ENCODE assay signal across 19 cellular contexts in genomic region chr16:56830669-56831068, GRCh38. TPM values are rescaled to one million over a fixed set of nuclear protein-coding genes. Genes with fewer than 3 reads are reported as not detected.
DNase-seq lines count a peak whose midpoint lies in the region; ATAC-seq and TF ChIP-seq lines count a peak whose summit lies in the region.
"Had no signal": no experiment of that assay in that cellular context is flagged by ENCODE, and none has a peak within 500 bp of the region (broad histone marks: within the 10 kb centered on the region; RNA-seq: fewer than 3 reads in every experiment).

No MANE protein-coding gene starts in this region.

- peaks cover 0 to 10% (median 0%) of the 10 kb centered on the region in 11 experiments; a peak in 6 of 22 replicates for H3K27me3 ChIP-seq in BLaER1 treated with 17β-estradiol and CSF1 and Interleukin-3, amounts not matched to agents 10 nM and 100 nM
- no peaks in the 10 kb centered on the region for H3K27me3 ChIP-seq in trophoblast cell (ENCODE audit: insufficient read depth, low read length)

- H3K4me1 Mint-ChIP-seq in activated naive CD8-positive, alpha-beta T cell treated with anti-CD3 and anti-CD28 coated beads, Interleukin-2, amount 10 ng/mL, durations not matched to agents 7 days and 5 days, result peaks cover 4% of the 10 kb centered on the region

- H3K9me3 Mint-ChIP-seq in activated naive CD8-positive, alpha-beta T cell treated with anti-CD3 and anti-CD28 coated beads, Interleukin-2, amount 10 ng/mL, durations not matched to agents 7 days and 5 days, result no peaks in the 10 kb centered on the region
- H3K9me3 Mint-ChIP-seq: CD4-positive, alpha-beta memory T cell had no signal

- H3K27ac ChIP-seq in BLaER1 treated with 17β-estradiol and CSF1 and Interleukin-3, amounts not matched to agents 10 nM and 100 nM, result no peak overlapping the region
- no peak overlapping the region for H3K27ac ChIP-seq in trophoblast cell (ENCODE audit: low read depth, low read length)

- no peak overlapping the region for H3K23ac ChIP-seq in trophoblast cell (ENCODE audit: low read length)

- H3K4me1 ChIP-seq in BLaER1 treated with 17β-estradiol and CSF1 and Interleukin-3, amounts not matched to agents 10 nM and 100 nM, result peaks cover 0 to 31% (median 23%) of the 10 kb centered on the region in 10 experiments; a peak in 16 of 20 replicates
- H3K4me1 ChIP-seq in trophoblast cell (ENCODE audit: control insufficient read depth in 1 of 2, insufficient read depth in 2 of 2, low read length in 2 of 2), result peaks cover 0 to 3% of the 10 kb centered on the region in 2 experiments

- no peak overlapping the region for H4K8ac ChIP-seq in trophoblast cell (ENCODE audit: low read depth, low read length)

- H2BK12ac ChIP-seq in trophoblast cell (ENCODE audit: low read length), result no peak overlapping the region

- TF ChIP-seq CTCF in fibroblast of mammary gland (conservative IDR thresholded peaks at IDR 0.05; ENCODE audit: control insufficient read depth, insufficient read depth, low read depth, low read length), result no peak

- ATAC-seq in activated naive CD8-positive, alpha-beta T cell treated with anti-CD3 and anti-CD28 coated beads, Interleukin-2, amount 10 ng/mL, durations not matched to agents 7 days and 5 days (ENCODE audit: low read depth), result no peak
- no peak for ATAC-seq in HG02973 (IDR thresholded peaks at IDR 0.05; ENCODE audit: unreplicated experiment)
- ATAC-seq in HG02884 (IDR thresholded peaks at IDR 0.05; ENCODE audit: unreplicated experiment), result no peak

- no peak overlapping the region for H2AK5ac ChIP-seq in trophoblast cell (ENCODE audit: low read length)

- H4K12ac ChIP-seq in trophoblast cell (ENCODE audit: low read depth, low read length), result no peak overlapping the region

- no peak overlapping the region for H3K18ac ChIP-seq in trophoblast cell (ENCODE audit: low read length)

- no peak overlapping the region for H3K4me3 Mint-ChIP-seq in activated naive CD8-positive, alpha-beta T cell treated with anti-CD3 and anti-CD28 coated beads, Interleukin-2, amount 10 ng/mL, durations not matched to agents 7 days and 5 days
- H3K4me3 Mint-ChIP-seq: CD4-positive, alpha-beta memory T cell had no signal

- no peak overlapping the region for H2BK120ac ChIP-seq in trophoblast cell (ENCODE audit: insufficient read depth, low read length, poor library complexity)

- H4K91ac ChIP-seq in trophoblast cell (ENCODE audit: low read depth, low read length), result no peak overlapping the region

- no peaks in the 10 kb centered on the region for H3K79me2 ChIP-seq in trophoblast cell (ENCODE audit: control insufficient read depth, insufficient read depth, low read length, poor library complexity)

- peak overlapping the region; percentile 11 for H3K27ac Mint-ChIP-seq in activated naive CD8-positive, alpha-beta T cell treated with anti-CD3 and anti-CD28 coated beads, Interleukin-2, amount 10 ng/mL, durations not matched to agents 7 days and 5 days

- no peak overlapping the region for H3K4me3 ChIP-seq in BLaER1 treated with 17β-estradiol and CSF1 and Interleukin-3, amounts not matched to agents 10 nM and 100 nM
- H3K4me3 ChIP-seq in fibroblast of mammary gland (ENCODE audit: control insufficient read depth, low read depth, low read length), result no peak overlapping the region
- H3K4me3 ChIP-seq in trophoblast cell (ENCODE audit: low read depth, low read length), result no peak overlapping the region

- peak overlapping the region in 7 of 11 experiments; percentile 1 to 59 (median 50); a peak in 12 of 22 replicates for H3K4me2 ChIP-seq in BLaER1 treated with 17β-estradiol and CSF1 and Interleukin-3, amounts not matched to agents 10 nM and 100 nM
- H3K4me2 ChIP-seq in trophoblast cell (ENCODE audit: low read length), result no peak overlapping the region
- H3K4me2 ChIP-seq: SK-N-SH had no signal

- H2BK5ac ChIP-seq in trophoblast cell (ENCODE audit: low read depth, low read length, poor library complexity), result no peak overlapping the region

- POLR2A ChIA-PET in activated naive CD8-positive, alpha-beta T cell treated with anti-CD3 and anti-CD28 coated beads, Interleukin-2, amount 10 ng/mL, durations not matched to agents 7 days and 5 days (lab: Charles Lee), result interaction anchor here (0.7 kb wide), 1 partner anchor 33 kb away, joined by 3 read pairs; no protein-coding TSS in a partner anchor

- peaks cover 0 to 51% (median 30%) of the 10 kb centered on the region in 11 experiments; a peak in 15 of 22 replicates for H4K20me1 ChIP-seq in BLaER1 treated with 17β-estradiol and CSF1 and Interleukin-3, amounts not matched to agents 10 nM and 100 nM

- peaks cover 86 to 100% (median 95%) of the 10 kb centered on the region in 11 experiments for H3K36me3 ChIP-seq in BLaER1 treated with 17β-estradiol and CSF1 and Interleukin-3, amounts not matched to agents 10 nM and 100 nM
- H3K36me3 ChIP-seq in trophoblast cell (ENCODE audit: control insufficient read depth in 1 of 2, insufficient read depth in 2 of 2, low read length in 2 of 2), result peaks cover 24 to 33% of the 10 kb centered on the region in 2 experiments

- H3K14ac ChIP-seq in trophoblast cell (ENCODE audit: low read length), result no peak overlapping the region

- no peak overlapping the region for H3K9ac ChIP-seq in BLaER1 treated with 17β-estradiol and CSF1 and Interleukin-3, amounts not matched to agents 10 nM and 100 nM
- peak overlapping the region; percentile 48 for H3K9ac ChIP-seq in trophoblast cell (ENCODE audit: low read length)
- H3K9ac ChIP-seq: SK-N-SH had no signal

- no CpG with 5 or more reads among the region's 2 CpGs for WGBS in trophoblast cell (ENCODE audit: extremely low coverage, insufficient coverage, insufficient read length)

- H2AFZ ChIP-seq in trophoblast cell (ENCODE audit: insufficient read depth, low read length, poor library complexity), result no peak overlapping the region

- no peak overlapping the region for H3K4ac ChIP-seq in trophoblast cell (ENCODE audit: low read depth, low read length)

- H3K79me1 ChIP-seq in trophoblast cell (ENCODE audit: low read length), result no peaks in the 10 kb centered on the region

- H3K9me3 ChIP-seq in BLaER1 treated with 17β-estradiol and CSF1 and Interleukin-3, amounts not matched to agents 10 nM and 100 nM (replicated peaks in 1 of 11), result no peaks in the 10 kb centered on the region
- H3K9me3 ChIP-seq in trophoblast cell (ENCODE audit: insufficient read depth, low read depth, low read length), result no peaks in the 10 kb centered on the region
- H3K9me3 ChIP-seq: SK-N-SH had no signal

- H3K36me3 Mint-ChIP-seq in activated naive CD8-positive, alpha-beta T cell treated with anti-CD3 and anti-CD28 coated beads, Interleukin-2, amount 10 ng/mL, durations not matched to agents 7 days and 5 days, result peaks cover 22% of the 10 kb centered on the region

- H3K27me3 Mint-ChIP-seq in activated naive CD8-positive, alpha-beta T cell treated with anti-CD3 and anti-CD28 coated beads, Interleukin-2, amount 10 ng/mL, durations not matched to agents 7 days and 5 days, result no peaks in the 10 kb centered on the region
- H3K27me3 Mint-ChIP-seq: CD4-positive, alpha-beta memory T cell had no signal

- no peak for DNase-seq in activated naive CD8-positive, alpha-beta T cell treated with anti-CD3 and anti-CD28 coated beads, Interleukin-2, amount 10 ng/mL, durations not matched to agents 7 days and 5 days
- DNase-seq in fibroblast of mammary gland (ENCODE audit: low read depth), result peak; percentile 11
- DNase-seq in trophoblast cell, result peak in 1 of 2 donors; percentile 58
- DNase-seq in EL, result no peak
- DNase-seq: CD4-positive, alpha-beta memory T cell; DMS79; GDM1; Kasumi-1; NCI-H1105; NCI-H1694 treated with DMSO at 0.1 percent for 48 hours; NCI-H345; NCI-H526 treated with DMSO at 0.1 percent for 48 hours; NK-92 treated with Interleukin-12 subunit alpha and Interleukin-12 subunit beta, amount 100 ng/mL, for 24 hours; SHP77; SK-N-SH had no signal

RNA-seq across cellular contexts. Expression of gene SLC12A3, which starts 34.3 kb away (rescaled TPM):
- not detected for total RNA-seq in activated naive CD8-positive, alpha-beta T cell treated with anti-CD3 and anti-CD28 coated beads, Interleukin-2, amount 10 ng/mL, durations not matched to agents 7 days and 5 days
- polyA plus RNA-seq in trophoblast cell (2013), result 0.11 TPM in 2 replicates
- total RNA-seq: CD4-positive, alpha-beta memory T cell; H4 had no signal
- polyA plus RNA-seq: CD4-positive, alpha-beta memory T cell; SK-N-SH had no signal
